In the genomic region with DNA sequence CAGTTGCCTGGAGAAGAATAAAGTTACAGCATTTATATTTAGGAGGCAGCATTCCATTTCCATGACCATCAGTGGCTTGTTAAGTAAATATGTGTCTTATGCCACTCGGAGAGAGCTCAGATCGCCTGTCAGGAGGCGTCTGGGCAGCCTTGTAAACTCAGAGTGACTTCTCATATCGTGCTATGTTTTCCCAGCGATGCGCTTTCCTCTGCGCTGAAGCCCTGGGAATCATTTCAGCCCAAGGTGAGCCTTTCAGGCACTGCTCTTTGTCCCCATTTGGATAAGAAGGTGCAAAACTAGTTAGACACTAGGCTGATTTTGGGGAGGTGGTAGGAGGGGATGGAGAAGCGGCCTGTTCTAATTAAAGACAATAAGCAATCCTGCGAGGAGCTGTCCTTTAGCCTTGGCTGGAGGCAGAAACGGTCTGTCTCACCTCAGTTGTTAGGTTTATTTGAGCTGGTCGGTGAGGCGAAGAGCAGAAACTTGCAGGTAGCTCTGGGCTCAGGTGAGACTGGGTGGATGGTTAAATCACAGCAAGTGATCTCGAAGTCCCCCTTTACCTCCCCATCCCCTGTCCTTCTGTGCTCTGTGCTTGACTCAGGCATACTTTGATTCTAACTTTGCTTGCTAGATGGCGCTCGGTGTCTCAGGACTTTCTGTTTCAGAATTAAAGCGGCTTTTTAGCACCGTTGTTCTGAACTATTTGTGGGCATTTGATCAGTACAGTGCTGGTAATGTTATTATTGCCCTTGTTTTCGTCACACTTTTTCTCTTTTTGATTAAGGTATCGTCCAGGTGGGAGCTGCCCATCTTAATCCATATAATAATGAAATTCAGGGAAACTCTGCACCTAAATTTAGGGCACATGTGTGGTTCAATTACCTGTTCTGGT, we compare ENCODE assay signal across 1 cellular context.
A peak's percentile ranks its signal among the peaks of the same experiment; 100 is the strongest.
TF ChIP-seq lines count a peak whose summit lies in the region.

No MANE protein-coding gene starts in this region.

TF ChIP-seq in HEK293, 187 proteins besides CTCF, POLR2A, EP300 and RAD21 (continued from another document):
- no peak for TF ChIP-seq ZNF610 (tag by site-specific recombination; IDR thresholded peaks at IDR 0.05; ENCODE audit: borderline replicate concordance)
- TF ChIP-seq, protein P1, sequence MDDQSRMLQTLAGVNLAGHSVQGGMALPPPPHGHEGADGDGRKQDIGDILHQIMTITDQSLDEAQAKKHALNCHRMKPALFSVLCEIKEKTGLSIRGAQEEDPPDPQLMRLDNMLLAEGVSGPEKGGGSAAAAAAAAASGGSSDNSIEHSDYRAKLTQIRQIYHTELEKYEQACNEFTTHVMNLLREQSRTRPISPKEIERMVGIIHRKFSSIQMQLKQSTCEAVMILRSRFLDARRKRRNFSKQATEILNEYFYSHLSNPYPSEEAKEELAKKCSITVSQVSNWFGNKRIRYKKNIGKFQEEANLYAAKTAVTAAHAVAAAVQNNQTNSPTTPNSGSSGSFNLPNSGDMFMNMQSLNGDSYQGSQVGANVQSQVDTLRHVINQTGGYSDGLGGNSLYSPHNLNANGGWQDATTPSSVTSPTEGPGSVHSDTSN (CRISPR knock-in tag; IDR thresholded peaks at IDR 0.05): no peak
- peak; percentile 43; the same call in 1 of the 2 replicates for TF ChIP-seq GLIS1 (tag by site-specific recombination; IDR thresholded peaks at IDR 0.05)
- TF ChIP-seq IKZF3 (tag by site-specific recombination; IDR thresholded peaks at IDR 0.05): no peak
- TF ChIP-seq ZNF366 (tag by site-specific recombination; conservative IDR thresholded peaks at IDR 0.05): peak; percentile 33
- TF ChIP-seq ZSCAN30 (tag by site-specific recombination; IDR thresholded peaks at IDR 0.05): peak; percentile 49; the same call in 1 of the 2 replicates
- peak; percentile 60 for TF ChIP-seq TRIM28 (IDR thresholded peaks at IDR 0.05; ENCODE audit: borderline replicate concordance, low read length)
- no peak for TF ChIP-seq ZNF791 (tag by site-specific recombination; IDR thresholded peaks at IDR 0.05)
- TF ChIP-seq ZNF629 (tag by site-specific recombination; IDR thresholded peaks at IDR 0.05): peak; percentile 19; the same call in 1 of the 2 replicates
- TF ChIP-seq, protein P2, sequence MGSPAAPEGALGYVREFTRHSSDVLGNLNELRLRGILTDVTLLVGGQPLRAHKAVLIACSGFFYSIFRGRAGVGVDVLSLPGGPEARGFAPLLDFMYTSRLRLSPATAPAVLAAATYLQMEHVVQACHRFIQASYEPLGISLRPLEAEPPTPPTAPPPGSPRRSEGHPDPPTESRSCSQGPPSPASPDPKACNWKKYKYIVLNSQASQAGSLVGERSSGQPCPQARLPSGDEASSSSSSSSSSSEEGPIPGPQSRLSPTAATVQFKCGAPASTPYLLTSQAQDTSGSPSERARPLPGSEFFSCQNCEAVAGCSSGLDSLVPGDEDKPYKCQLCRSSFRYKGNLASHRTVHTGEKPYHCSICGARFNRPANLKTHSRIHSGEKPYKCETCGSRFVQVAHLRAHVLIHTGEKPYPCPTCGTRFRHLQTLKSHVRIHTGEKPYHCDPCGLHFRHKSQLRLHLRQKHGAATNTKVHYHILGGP (tag by site-specific recombination; IDR thresholded peaks at IDR 0.05): no peak
- no peak for TF ChIP-seq ZNF76 (tag by site-specific recombination; IDR thresholded peaks at IDR 0.05; ENCODE audit: borderline replicate concordance, low read depth)
- TF ChIP-seq, protein P3, sequence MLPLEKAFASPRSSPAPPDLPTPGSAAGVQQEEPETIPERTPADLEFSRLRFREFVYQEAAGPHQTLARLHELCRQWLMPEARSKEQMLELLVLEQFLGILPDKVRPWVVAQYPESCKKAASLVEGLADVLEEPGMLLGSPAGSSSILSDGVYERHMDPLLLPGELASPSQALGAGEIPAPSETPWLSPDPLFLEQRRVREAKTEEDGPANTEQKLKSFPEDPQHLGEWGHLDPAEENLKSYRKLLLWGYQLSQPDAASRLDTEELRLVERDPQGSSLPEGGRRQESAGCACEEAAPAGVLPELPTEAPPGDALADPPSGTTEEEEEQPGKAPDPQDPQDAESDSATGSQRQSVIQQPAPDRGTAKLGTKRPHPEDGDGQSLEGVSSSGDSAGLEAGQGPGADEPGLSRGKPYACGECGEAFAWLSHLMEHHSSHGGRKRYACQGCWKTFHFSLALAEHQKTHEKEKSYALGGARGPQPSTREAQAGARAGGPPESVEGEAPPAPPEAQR (tag by site-specific recombination; IDR thresholded peaks at IDR 0.05): no peak
- no peak for TF ChIP-seq ZNF302 (tag by site-specific recombination; IDR thresholded peaks at IDR 0.05; ENCODE audit: low read depth)
- TF ChIP-seq, protein P4, sequence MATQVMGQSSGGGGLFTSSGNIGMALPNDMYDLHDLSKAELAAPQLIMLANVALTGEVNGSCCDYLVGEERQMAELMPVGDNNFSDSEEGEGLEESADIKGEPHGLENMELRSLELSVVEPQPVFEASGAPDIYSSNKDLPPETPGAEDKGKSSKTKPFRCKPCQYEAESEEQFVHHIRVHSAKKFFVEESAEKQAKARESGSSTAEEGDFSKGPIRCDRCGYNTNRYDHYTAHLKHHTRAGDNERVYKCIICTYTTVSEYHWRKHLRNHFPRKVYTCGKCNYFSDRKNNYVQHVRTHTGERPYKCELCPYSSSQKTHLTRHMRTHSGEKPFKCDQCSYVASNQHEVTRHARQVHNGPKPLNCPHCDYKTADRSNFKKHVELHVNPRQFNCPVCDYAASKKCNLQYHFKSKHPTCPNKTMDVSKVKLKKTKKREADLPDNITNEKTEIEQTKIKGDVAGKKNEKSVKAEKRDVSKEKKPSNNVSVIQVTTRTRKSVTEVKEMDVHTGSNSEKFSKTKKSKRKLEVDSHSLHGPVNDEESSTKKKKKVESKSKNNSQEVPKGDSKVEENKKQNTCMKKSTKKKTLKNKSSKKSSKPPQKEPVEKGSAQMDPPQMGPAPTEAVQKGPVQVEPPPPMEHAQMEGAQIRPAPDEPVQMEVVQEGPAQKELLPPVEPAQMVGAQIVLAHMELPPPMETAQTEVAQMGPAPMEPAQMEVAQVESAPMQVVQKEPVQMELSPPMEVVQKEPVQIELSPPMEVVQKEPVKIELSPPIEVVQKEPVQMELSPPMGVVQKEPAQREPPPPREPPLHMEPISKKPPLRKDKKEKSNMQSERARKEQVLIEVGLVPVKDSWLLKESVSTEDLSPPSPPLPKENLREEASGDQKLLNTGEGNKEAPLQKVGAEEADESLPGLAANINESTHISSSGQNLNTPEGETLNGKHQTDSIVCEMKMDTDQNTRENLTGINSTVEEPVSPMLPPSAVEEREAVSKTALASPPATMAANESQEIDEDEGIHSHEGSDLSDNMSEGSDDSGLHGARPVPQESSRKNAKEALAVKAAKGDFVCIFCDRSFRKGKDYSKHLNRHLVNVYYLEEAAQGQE (tag by site-specific recombination; IDR thresholded peaks at IDR 0.05): peak; percentile 86
- TF ChIP-seq, protein P5, sequence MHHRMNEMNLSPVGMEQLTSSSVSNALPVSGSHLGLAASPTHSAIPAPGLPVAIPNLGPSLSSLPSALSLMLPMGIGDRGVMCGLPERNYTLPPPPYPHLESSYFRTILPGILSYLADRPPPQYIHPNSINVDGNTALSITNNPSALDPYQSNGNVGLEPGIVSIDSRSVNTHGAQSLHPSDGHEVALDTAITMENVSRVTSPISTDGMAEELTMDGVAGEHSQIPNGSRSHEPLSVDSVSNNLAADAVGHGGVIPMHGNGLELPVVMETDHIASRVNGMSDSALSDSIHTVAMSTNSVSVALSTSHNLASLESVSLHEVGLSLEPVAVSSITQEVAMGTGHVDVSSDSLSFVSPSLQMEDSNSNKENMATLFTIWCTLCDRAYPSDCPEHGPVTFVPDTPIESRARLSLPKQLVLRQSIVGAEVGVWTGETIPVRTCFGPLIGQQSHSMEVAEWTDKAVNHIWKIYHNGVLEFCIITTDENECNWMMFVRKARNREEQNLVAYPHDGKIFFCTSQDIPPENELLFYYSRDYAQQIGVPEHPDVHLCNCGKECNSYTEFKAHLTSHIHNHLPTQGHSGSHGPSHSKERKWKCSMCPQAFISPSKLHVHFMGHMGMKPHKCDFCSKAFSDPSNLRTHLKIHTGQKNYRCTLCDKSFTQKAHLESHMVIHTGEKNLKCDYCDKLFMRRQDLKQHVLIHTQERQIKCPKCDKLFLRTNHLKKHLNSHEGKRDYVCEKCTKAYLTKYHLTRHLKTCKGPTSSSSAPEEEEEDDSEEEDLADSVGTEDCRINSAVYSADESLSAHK (tag by site-specific recombination; IDR thresholded peaks at IDR 0.05): peak; percentile 48
- no peak for TF ChIP-seq ZNF311 (tag by site-specific recombination; IDR thresholded peaks at IDR 0.05; ENCODE audit: borderline replicate concordance)
- peak; percentile 64 for TF ChIP-seq ZNF654 (tag by site-specific recombination; IDR thresholded peaks at IDR 0.05; ENCODE audit: low read depth)
- TF ChIP-seq ZBTB1 (tag by site-specific recombination; IDR thresholded peaks at IDR 0.05): no peak
- TF ChIP-seq ZBTB8A (tag by site-specific recombination; IDR thresholded peaks at IDR 0.05): peak; percentile 56
- TF ChIP-seq, protein P6, sequence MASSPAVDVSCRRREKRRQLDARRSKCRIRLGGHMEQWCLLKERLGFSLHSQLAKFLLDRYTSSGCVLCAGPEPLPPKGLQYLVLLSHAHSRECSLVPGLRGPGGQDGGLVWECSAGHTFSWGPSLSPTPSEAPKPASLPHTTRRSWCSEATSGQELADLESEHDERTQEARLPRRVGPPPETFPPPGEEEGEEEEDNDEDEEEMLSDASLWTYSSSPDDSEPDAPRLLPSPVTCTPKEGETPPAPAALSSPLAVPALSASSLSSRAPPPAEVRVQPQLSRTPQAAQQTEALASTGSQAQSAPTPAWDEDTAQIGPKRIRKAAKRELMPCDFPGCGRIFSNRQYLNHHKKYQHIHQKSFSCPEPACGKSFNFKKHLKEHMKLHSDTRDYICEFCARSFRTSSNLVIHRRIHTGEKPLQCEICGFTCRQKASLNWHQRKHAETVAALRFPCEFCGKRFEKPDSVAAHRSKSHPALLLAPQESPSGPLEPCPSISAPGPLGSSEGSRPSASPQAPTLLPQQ (tag by site-specific recombination; IDR thresholded peaks at IDR 0.05): peak; percentile 78
- no peak for TF ChIP-seq SETDB1 (IDR thresholded peaks at IDR 0.05; ENCODE audit: insufficient read length, low read length)
- peak; percentile 56; the same call in 1 of the 2 replicates for TF ChIP-seq ZNF501 (tag by site-specific recombination; IDR thresholded peaks at IDR 0.05)
- no peak for TF ChIP-seq ZNF560 (tag by site-specific recombination; IDR thresholded peaks at IDR 0.05; ENCODE audit: borderline replicate concordance)
- TF ChIP-seq ZBTB17 (tag by site-specific recombination; IDR thresholded peaks at IDR 0.05): peak; percentile 90
- TF ChIP-seq, protein P7, sequence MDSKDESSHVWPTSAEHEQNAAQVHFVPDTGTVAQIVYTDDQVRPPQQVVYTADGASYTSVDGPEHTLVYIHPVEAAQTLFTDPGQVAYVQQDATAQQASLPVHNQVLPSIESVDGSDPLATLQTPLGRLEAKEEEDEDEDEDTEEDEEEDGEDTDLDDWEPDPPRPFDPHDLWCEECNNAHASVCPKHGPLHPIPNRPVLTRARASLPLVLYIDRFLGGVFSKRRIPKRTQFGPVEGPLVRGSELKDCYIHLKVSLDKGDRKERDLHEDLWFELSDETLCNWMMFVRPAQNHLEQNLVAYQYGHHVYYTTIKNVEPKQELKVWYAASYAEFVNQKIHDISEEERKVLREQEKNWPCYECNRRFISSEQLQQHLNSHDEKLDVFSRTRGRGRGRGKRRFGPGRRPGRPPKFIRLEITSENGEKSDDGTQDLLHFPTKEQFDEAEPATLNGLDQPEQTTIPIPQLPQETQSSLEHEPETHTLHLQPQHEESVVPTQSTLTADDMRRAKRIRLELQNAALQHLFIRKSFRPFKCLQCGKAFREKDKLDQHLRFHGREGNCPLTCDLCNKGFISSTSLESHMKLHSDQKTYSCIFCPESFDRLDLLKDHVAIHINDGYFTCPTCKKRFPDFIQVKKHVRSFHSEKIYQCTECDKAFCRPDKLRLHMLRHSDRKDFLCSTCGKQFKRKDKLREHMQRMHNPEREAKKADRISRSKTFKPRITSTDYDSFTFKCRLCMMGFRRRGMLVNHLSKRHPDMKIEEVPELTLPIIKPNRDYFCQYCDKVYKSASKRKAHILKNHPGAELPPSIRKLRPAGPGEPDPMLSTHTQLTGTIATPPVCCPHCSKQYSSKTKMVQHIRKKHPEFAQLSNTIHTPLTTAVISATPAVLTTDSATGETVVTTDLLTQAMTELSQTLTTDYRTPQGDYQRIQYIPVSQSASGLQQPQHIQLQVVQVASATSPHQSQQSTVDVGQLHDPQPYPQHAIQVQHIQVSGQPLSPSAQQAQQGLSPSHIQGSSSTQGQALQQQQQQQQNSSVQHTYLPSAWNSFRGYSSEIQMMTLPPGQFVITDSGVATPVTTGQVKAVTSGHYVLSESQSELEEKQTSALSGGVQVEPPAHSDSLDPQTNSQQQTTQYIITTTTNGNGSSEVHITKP (tag by site-specific recombination; IDR thresholded peaks at IDR 0.05): peak; percentile 20; the same call in 1 of the 2 replicates
- no peak for TF ChIP-seq BCL11A (tag by site-specific recombination; IDR thresholded peaks at IDR 0.05; ENCODE audit: low read depth)
- TF ChIP-seq KLF10 (tag by site-specific recombination; IDR thresholded peaks at IDR 0.05): peak; percentile 30; the same call in 1 of the 2 replicates
- TF ChIP-seq ZNF843 (tag by site-specific recombination; IDR thresholded peaks at IDR 0.05): 0 out of 2 replicates have a peak, but pooled peaks have one; percentile 25
- peak; percentile 58; the same call in 1 of the 2 replicates for TF ChIP-seq ZNF2 (tag by site-specific recombination; IDR thresholded peaks at IDR 0.05)
- peak; percentile 34; the same call in 1 of the 2 replicates for TF ChIP-seq OSR2 (tag by site-specific recombination; IDR thresholded peaks at IDR 0.05)
- peak; percentile 47; the same call in 1 of the 2 replicates for TF ChIP-seq ZEB2 (tag by site-specific recombination; IDR thresholded peaks at IDR 0.05)
- TF ChIP-seq ZNF707 (tag by site-specific recombination; IDR thresholded peaks at IDR 0.05): no peak
TF ChIP-seq in HEK293: peak in this region for 30.
